8 cellular contexts compared by ENCODE assay signal in genomic region chr17:7557825-7558543, GRCh38. TPM values are rescaled to one million over a fixed set of nuclear protein-coding genes. Genes with fewer than 3 reads are reported as not detected.
DNase-seq lines count a peak whose midpoint lies in the region; ATAC-seq and TF ChIP-seq lines count a peak whose summit lies in the region.

No MANE protein-coding gene starts in this region.

- ATAC-seq in gastrocnemius medialis (peak; percentile 38 to 46), GM18873 (IDR thresholded peaks at IDR 0.05; ENCODE audit: low FRiP score, unreplicated experiment) (no peak), GM19351 (IDR thresholded peaks at IDR 0.05; ENCODE audit: unreplicated experiment) (no peak)

- peak overlapping the region; percentile 68 for H3K27ac ChIP-seq in A673 (ENCODE audit: low read depth, low read length, poor library complexity, severe bottlenecking)
- no peak overlapping the region for H3K27ac ChIP-seq in brain microvascular endothelial cell
- H3K27ac ChIP-seq in iPS-20b (ENCODE audit: low read length), result no peak overlapping the region
- H3K27ac ChIP-seq in gastrocnemius medialis, result peak overlapping the region; percentile 93 to 96 (median 96)

- intact Hi-C loops in A673 (cut with micrococcal nuclease; ENCODE audit: unreplicated experiment), result no loop called here
- intact Hi-C loops in gastrocnemius medialis (cut with DNase I; ENCODE audit: low total_unique reads), result no loop called here

- no peaks in the 10 kb centered on the region for H3K36me3 ChIP-seq in A673 (ENCODE audit: insufficient read depth, low read length, poor library complexity, severe bottlenecking)
- H3K36me3 ChIP-seq in brain microvascular endothelial cell (replicated peaks), result no peaks in the 10 kb centered on the region
- no peaks in the 10 kb centered on the region for H3K36me3 ChIP-seq in iPS-20b (ENCODE audit: insufficient read depth, low read depth, low read length)
- peaks cover 0 to 1% of the 10 kb centered on the region in 2 donors for H3K36me3 ChIP-seq in gastrocnemius medialis

- no peaks in the 10 kb centered on the region for H3K27me3 ChIP-seq in A673 (replicated peaks; ENCODE audit: insufficient read depth, low read depth, low read length, poor library complexity)
- no peaks in the 10 kb centered on the region for H3K27me3 ChIP-seq in brain microvascular endothelial cell (replicated peaks)
- H3K27me3 ChIP-seq in iPS-20b (ENCODE audit: insufficient read depth, low read length), result no peaks in the 10 kb centered on the region
- H3K27me3 ChIP-seq in gastrocnemius medialis, result no peaks in the 10 kb centered on the region

- DNase-seq in A673 (ENCODE audit: low spot score) (peak; percentile 60), GM10266 (ENCODE audit: extremely low spot score) (peak; percentile 66), NCI-H226 (peak; percentile 68), brain microvascular endothelial cell (no peak), gastrocnemius medialis (peak; percentile 70 to 80)

- BruUV-seq in A673 (replicated peaks; lab: Mats Ljungman, UMichigan), result no TSS peak

- POLR2A ChIA-PET in A673 (lab: Charles Lee; ENCODE audit: low non-redundant PET), result no interaction called here

- H3K9me3 ChIP-seq in A673 (ENCODE audit: low read depth, low read length, poor library complexity, severe bottlenecking), result no peaks in the 10 kb centered on the region
- no peaks in the 10 kb centered on the region for H3K9me3 ChIP-seq in iPS-20b (ENCODE audit: insufficient read depth, low read depth, low read length)
- no peaks in the 10 kb centered on the region for H3K9me3 ChIP-seq in gastrocnemius medialis

- H3K9ac ChIP-seq in iPS-20b (ENCODE audit: low read depth, low read length), result peak overlapping the region; percentile 70; the same call in 1 of the 2 replicates

- no peak for TF ChIP-seq CTCF in A673 (conservative IDR thresholded peaks at IDR 0.05; ENCODE audit: low read depth, low read length)
- no peak for TF ChIP-seq CTCF in GM10266 (IDR thresholded peaks at IDR 0.05; ENCODE audit: control insufficient read depth, insufficient read depth, low read depth, missing control alignments)
- TF ChIP-seq CTCF in brain microvascular endothelial cell (IDR thresholded peaks at IDR 0.05; ENCODE audit: low read depth, low read length, missing control alignments), result no peak
- no peak for TF ChIP-seq CTCF in gastrocnemius medialis (IDR thresholded peaks at IDR 0.05 in 4 of 5, conservative IDR thresholded peaks at IDR 0.05 in 1 of 5)

- in situ Hi-C loops in brain microvascular endothelial cell (cut with HindIII; ENCODE audit: low pct_ligation_motif_present, low sequenced_read_pairs) (no loop called here), gastrocnemius medialis (cut with MboI; ENCODE audit: low sequenced_read_pairs in 4 of 4) (loop anchor here in 1 of 4 donors (10.0 to 25.0 kb wide), 2 partner anchors 53 to 121 kb away; partner anchors contain the start of genes CHRNB1, FGF11, SPEM2 and SPEM3)

- peaks cover 26% of the 10 kb centered on the region for H3K4me1 ChIP-seq in A673 (ENCODE audit: insufficient read depth, low read length, poor library complexity, severe bottlenecking)
- peaks cover 34% of the 10 kb centered on the region for H3K4me1 ChIP-seq in iPS-20b (ENCODE audit: insufficient read depth, low read length)
- peaks cover 43 to 47% of the 10 kb centered on the region in 2 donors for H3K4me1 ChIP-seq in gastrocnemius medialis

- CTCF ChIA-PET in A673 (lab: Charles Lee), result interaction anchor here (0.5 kb wide), 1 partner anchor 229 kb away, joined by 4 read pairs; the partner anchor contains the start of gene NEURL4

- peak; percentile 36 to 49 for TF ChIP-seq POLR2A in gastrocnemius medialis (IDR thresholded peaks at IDR 0.05)

- H3K4me3 ChIP-seq in A673 (ENCODE audit: low read depth, low read length, poor library complexity, severe bottlenecking), result no peak overlapping the region
- H3K4me3 ChIP-seq in brain microvascular endothelial cell (ENCODE audit: low read depth, low read length), result peak overlapping the region; percentile 12
- H3K4me3 ChIP-seq in iPS-20b (ENCODE audit: low read length), result peak overlapping the region; percentile 45; the same call in 1 of the 2 replicates
- peak overlapping the region; percentile 46 to 95 (median 48) for H3K4me3 ChIP-seq in gastrocnemius medialis

RNA-seq across cellular contexts. Expression of gene TNFSF13, which starts 0.6 kb away (rescaled TPM):
- total RNA-seq in A673 (2021) (0.69 and 0.74 TPM in 2 replicates), gastrocnemius medialis (1 to 10 TPM; 2.8 to 8.4 (median 5.0) TPM)

RNA-seq across cellular contexts. Expression of gene SENP3, which starts 3.7 kb away (rescaled TPM):
- 113 and 122 TPM in 2 replicates for total RNA-seq in A673 (2021)
- total RNA-seq in gastrocnemius medialis, result 10 to 100 TPM; 63.6 to 71.5 (median 68.8) TPM

RNA-seq across cellular contexts. Expression of gene TNFSF12, which starts 9.1 kb away (rescaled TPM):
- total RNA-seq in A673 (2021) (0.55 and 0.75 TPM in 2 replicates), gastrocnemius medialis (10 to 100 TPM in 3 of 4 donors, 1 to 10 TPM in 1; 7.9 to 26.1 (median 16.9) TPM)

RNA-seq across cellular contexts. Expression of gene CD68, which starts 21.5 kb away (rescaled TPM):
- total RNA-seq in A673 (2021), result 1.6 and 1.8 TPM in 2 replicates
- 10 to 100 TPM; 10.1 to 66.5 (median 20.3) TPM for total RNA-seq in gastrocnemius medialis

RNA-seq across cellular contexts. Expression of gene MPDU1, which starts 25.7 kb away (rescaled TPM):
- 133 and 149 TPM in 2 replicates for total RNA-seq in A673 (2021)
- 100 to 1,000 TPM in 2 of 4 donors, 10 to 100 TPM in 2; 55.9 to 157 (median 101) TPM for total RNA-seq in gastrocnemius medialis

Comparison
In these comparisons a context has a peak if more than half of its experiments do, and no peak if none do; other contexts are left out.
1. H3K27ac ChIP-seq: peak in A673 (single experiment) and gastrocnemius medialis (4 of 4); none in brain microvascular endothelial cell (single experiment) and iPS-20b (single experiment).
2. ATAC-seq: peak in gastrocnemius medialis (2 of 2); none in GM18873 (single experiment) and GM19351 (single experiment).